Comparison of ENCODE assay signal across 1 cellular context in genomic region chr16:674968-675883, GRCh38.
TF ChIP-seq lines count a peak whose summit lies in the region.

Gene RHBDL1, plus strand, starts transcription at chr16:675671. Its CDS starts 120 bp downstream, at chr16:675791.

TF ChIP-seq in WTC11, 78 proteins besides CTCF, POLR2A, EP300 and RAD21 (continued from another document):
- TF ChIP-seq ZNF425 (CRISPR knock-in tag; conservative IDR thresholded peaks at IDR 0.05): no peak
- TF ChIP-seq NFATC4 (CRISPR knock-in tag; IDR thresholded peaks at IDR 0.05): peak; percentile 85; the same call in 1 of the 2 replicates
- TF ChIP-seq MAX (CRISPR knock-in tag; IDR thresholded peaks at IDR 0.05): no peak
- TF ChIP-seq ZNF423 (CRISPR knock-in tag; IDR thresholded peaks at IDR 0.05): peak; percentile 4; the same call in 1 of the 2 replicates
- TF ChIP-seq AR (CRISPR knock-in tag; IDR thresholded peaks at IDR 0.05): 0 out of 2 replicates have a peak, but pooled peaks have one; percentile 69
- no peak for TF ChIP-seq E2F1 (CRISPR knock-in tag; IDR thresholded peaks at IDR 0.05)
- 0 out of 2 replicates have a peak, but pooled peaks have one; percentile 17 for TF ChIP-seq IRF1 (CRISPR knock-in tag; IDR thresholded peaks at IDR 0.05)
- peak; percentile 59 for TF ChIP-seq FOXP1 (CRISPR knock-in tag; IDR thresholded peaks at IDR 0.05; ENCODE audit: borderline replicate concordance)
- TF ChIP-seq GABPB1 (CRISPR knock-in tag; IDR thresholded peaks at IDR 0.05): no peak
- TF ChIP-seq ZNF281 (CRISPR knock-in tag; IDR thresholded peaks at IDR 0.05): peak; percentile 81; the same call in 1 of the 2 replicates
- no peak for TF ChIP-seq CREM (CRISPR knock-in tag; IDR thresholded peaks at IDR 0.05)
